In genomic region chr12:120439646-120440247, GRCh38 we compare ENCODE assay signal across 9 cellular contexts. TPM values are rescaled to one million over a fixed set of nuclear protein-coding genes. Genes with fewer than 3 reads are reported as not detected.
DNase-seq lines count a peak whose midpoint lies in the region; FAIRE-seq and TF ChIP-seq lines count a peak whose summit lies in the region.
"Had no signal": no experiment of that assay in that cellular context is flagged by ENCODE, and none has a peak within 500 bp of the region (broad histone marks: within the 10 kb centered on the region; RNA-seq: fewer than 3 reads in every experiment).

No MANE protein-coding gene starts in this region.

- dilution Hi-C loops in keratinocyte (cut with MboI; ENCODE audit: extremely low pct_ligation_motif_present, low sequenced_read_pairs): no loop called here

- H3K36me3 Mint-ChIP-seq in brain: peaks cover 43% of the 10 kb centered on the region

- H3K9me1 ChIP-seq in keratinocyte (ENCODE audit: control insufficient read depth, extremely low read depth, insufficient read depth, low read length): no peaks in the 10 kb centered on the region

- H3K4me2 ChIP-seq in keratinocyte (ENCODE audit: control insufficient read depth, extremely low read depth, insufficient read depth, low read depth, low read length): peak overlapping the region; percentile 96

- no peaks in the 10 kb centered on the region for H3K27me3 ChIP-seq in WERI-Rb-1 (ENCODE audit: insufficient read depth, low read depth, severe bottlenecking)
- H3K27me3 ChIP-seq in keratinocyte (ENCODE audit: control insufficient read depth, extremely low read depth, insufficient read depth, low read length): no peaks in the 10 kb centered on the region

- no peak for FAIRE-seq in keratinocyte (lab: Jason Lieb, UNC)

- H3K27me3 Mint-ChIP-seq in brain: peaks cover 12% of the 10 kb centered on the region

- no peak overlapping the region for H3K4me3 ChIP-seq in WERI-Rb-1 (ENCODE audit: low read depth, low read length)
- H3K4me3 ChIP-seq in keratinocyte (ENCODE audit: control insufficient read depth in 2 of 3, extremely low read depth in 1 of 3, insufficient read depth in 2 of 3, low read depth in 1 of 3, low read length in 3 of 3): peak overlapping the region in 1 of 3 experiments; percentile 31

- H3K4me1 ChIP-seq in keratinocyte (ENCODE audit: control insufficient read depth, extremely low read depth, insufficient read depth, low read length): peaks cover 21% of the 10 kb centered on the region

- peaks cover 52% of the 10 kb centered on the region for H3K4me1 Mint-ChIP-seq in brain

- no peak overlapping the region for H3K9ac ChIP-seq in keratinocyte (ENCODE audit: control insufficient read depth, extremely low read depth, insufficient read depth, low read length)

- H3K9me3 Mint-ChIP-seq in brain: peaks cover 0 to 4% (median 0%) of the 10 kb centered on the region in 5 experiments

- H2AFZ ChIP-seq in keratinocyte (ENCODE audit: control insufficient read depth, low read length): no peak overlapping the region

- H3K36me3 ChIP-seq in WERI-Rb-1: peaks cover 52% of the 10 kb centered on the region
- peaks cover 11 to 19% of the 10 kb centered on the region in 2 experiments for H3K36me3 ChIP-seq in keratinocyte (ENCODE audit: control insufficient read depth in 2 of 2, extremely low read depth in 1 of 2, insufficient read depth in 2 of 2, low read length in 2 of 2)

- H3K27ac ChIP-seq in WERI-Rb-1: no peak overlapping the region
- no peak overlapping the region for H3K27ac ChIP-seq in keratinocyte (ENCODE audit: control insufficient read depth, insufficient read depth, low read length)
- H3K27ac ChIP-seq: skin epidermis had no signal

- H3K79me2 ChIP-seq in keratinocyte (ENCODE audit: control insufficient read depth, insufficient read depth, low read length): peaks cover 57% of the 10 kb centered on the region

- H3K4me3 Mint-ChIP-seq in brain: peak overlapping the region; percentile 69 to 82 (median 75)

- peak; percentile 78 for TF ChIP-seq CTCF in WERI-Rb-1 (IDR thresholded peaks at IDR 0.05; ENCODE audit: low read depth, low read length)
- peak; percentile 63 to 82 for TF ChIP-seq CTCF in brain (conservative IDR thresholded peaks at IDR 0.05)
- TF ChIP-seq CTCF in keratinocyte (optimal IDR thresholded peaks at IDR 0.05 in 1 of 3, IDR thresholded peaks at IDR 0.05 in 1 of 3, conservative IDR thresholded peaks at IDR 0.05 in 1 of 3; ENCODE audit: extremely low read depth in 1 of 3, insufficient read depth in 2 of 3, low read length in 3 of 3): peak; percentile 42 to 88 (median 76)

- DNase-seq in NCI-H1436 (lab: John Stamatoyannopoulos, UW) (peak; percentile 70), NCI-H1436 treated with DMSO at 0.1 percent for 48 hours (lab: John Stamatoyannopoulos, UW) (no peak), NCI-H2107 (lab: John Stamatoyannopoulos, UW) (peak; percentile 30), WERI-Rb-1 (peak; percentile 79), keratinocyte (ENCODE audit: low read depth, low spot score) (peak; percentile 30), SKM-1 treated with dmso at 0.1 percent for 144 hours (lab: John Stamatoyannopoulos, UW; ENCODE audit: unreplicated experiment) (no peak)
- DNase-seq in stimulated activated CD4-positive, alpha-beta T cell treated with anti-CD3 and anti-CD28 coated beads, Interleukin-2, amount 100 ng/mL, for 48 hours: peak; percentile 64 to 68

- H4K20me1 ChIP-seq in keratinocyte (ENCODE audit: control insufficient read depth, extremely low read depth, insufficient read depth, low read length): no peaks in the 10 kb centered on the region

- peak overlapping the region in 2 of 5 experiments; percentile 18 to 48 for H3K27ac Mint-ChIP-seq in brain

- H3K9me3 ChIP-seq in WERI-Rb-1 (ENCODE audit: severe bottlenecking) (no peaks in the 10 kb centered on the region), keratinocyte (ENCODE audit: control insufficient read depth, low read depth, low read length) (no peaks in the 10 kb centered on the region)

RNA-seq across cellular contexts. Expression of gene COX6A1, which starts 1.8 kb away (rescaled TPM):
- polyA plus RNA-seq in brain (ENCODE audit: insufficient read depth, low read depth, low replicate concordance) (1,091 TPM), keratinocyte (584 to 976 TPM (median 663 TPM) in 3 replicates)
- 206 TPM for polyA plus RNA-seq in keratinocyte (2011; ENCODE audit: low read depth)
- 447 and 487 TPM in 2 replicates for polyA plus RNA-seq in keratinocyte (2011; cell fraction: cytosol; rRNA removed)
- 810 and 833 TPM in 2 replicates for polyA plus RNA-seq in keratinocyte (2011; cell fraction: nucleus; rRNA removed)
- polyA plus RNA-seq in keratinocyte (2012; ENCODE audit: low replicate concordance): 607 and 624 TPM in 2 replicates
- polyA minus RNA-seq in keratinocyte: 243 to 392 TPM (median 319 TPM) in 3 replicates
- polyA minus RNA-seq in keratinocyte (2011; cell fraction: cytosol; rRNA and poly(A)+ RNA removed): 450 TPM
- 189 and 227 TPM in 2 replicates for polyA minus RNA-seq in keratinocyte (2011; cell fraction: nucleus; rRNA and poly(A)+ RNA removed)

RNA-seq across cellular contexts. Expression of gene TRIAP1, which starts 6.4 kb away (rescaled TPM):
- 10.9 TPM for polyA plus RNA-seq in brain (ENCODE audit: insufficient read depth, low read depth, low replicate concordance)
- polyA plus RNA-seq in keratinocyte: 37.3 to 71.1 TPM (median 46.7 TPM) in 3 replicates
- polyA plus RNA-seq in keratinocyte (2011; ENCODE audit: low read depth): 41.6 TPM
- 44.6 and 82.5 TPM in 2 replicates for polyA plus RNA-seq in keratinocyte (2011; cell fraction: cytosol; rRNA removed)
- polyA plus RNA-seq in keratinocyte (2011; cell fraction: nucleus; rRNA removed): 16.5 and 23.3 TPM in 2 replicates
- polyA plus RNA-seq in keratinocyte (2012; ENCODE audit: low replicate concordance): 51.1 and 90.3 TPM in 2 replicates
- 1.9 to 18.9 TPM (median 10.4 TPM) in 3 replicates for polyA minus RNA-seq in keratinocyte
- 24.0 TPM for polyA minus RNA-seq in keratinocyte (2011; cell fraction: cytosol; rRNA and poly(A)+ RNA removed)
- 5.1 and 6.7 TPM in 2 replicates for polyA minus RNA-seq in keratinocyte (2011; cell fraction: nucleus; rRNA and poly(A)+ RNA removed)

RNA-seq across cellular contexts. Expression of gene GATC, which starts 6.5 kb away (rescaled TPM):
- 25.4 TPM for polyA plus RNA-seq in brain (ENCODE audit: insufficient read depth, low read depth, low replicate concordance)
- polyA plus RNA-seq in keratinocyte: 14.7 to 22.4 TPM (median 19.2 TPM) in 3 replicates
- polyA plus RNA-seq in keratinocyte (2011; ENCODE audit: low read depth): 10.1 TPM
- 14.1 and 22.7 TPM in 2 replicates for polyA plus RNA-seq in keratinocyte (2011; cell fraction: cytosol; rRNA removed)
- 14.3 and 19.4 TPM in 2 replicates for polyA plus RNA-seq in keratinocyte (2011; cell fraction: nucleus; rRNA removed)
- polyA plus RNA-seq in keratinocyte (2012; ENCODE audit: low replicate concordance): 10.9 and 12.7 TPM in 2 replicates
- 12.0 to 41.1 TPM (median 14.0 TPM) in 3 replicates for polyA minus RNA-seq in keratinocyte
- polyA minus RNA-seq in keratinocyte (2011; cell fraction: cytosol; rRNA and poly(A)+ RNA removed): 10.4 TPM
- 5.2 and 14.7 TPM in 2 replicates for polyA minus RNA-seq in keratinocyte (2011; cell fraction: nucleus; rRNA and poly(A)+ RNA removed)

RNA-seq across cellular contexts. Expression of gene SRSF9, which starts 29.8 kb away (rescaled TPM):
- polyA plus RNA-seq in brain (ENCODE audit: insufficient read depth, low read depth, low replicate concordance) (182 TPM), keratinocyte (108 to 175 TPM (median 159 TPM) in 3 replicates)
- 143 TPM for polyA plus RNA-seq in keratinocyte (2011; ENCODE audit: low read depth)
- 131 and 134 TPM in 2 replicates for polyA plus RNA-seq in keratinocyte (2011; cell fraction: cytosol; rRNA removed)
- polyA plus RNA-seq in keratinocyte (2011; cell fraction: nucleus; rRNA removed): 91.1 and 124 TPM in 2 replicates
- 145 and 189 TPM in 2 replicates for polyA plus RNA-seq in keratinocyte (2012; ENCODE audit: low replicate concordance)
- polyA minus RNA-seq in keratinocyte: 41.8 to 67.7 TPM (median 43.1 TPM) in 3 replicates
- 142 TPM for polyA minus RNA-seq in keratinocyte (2011; cell fraction: cytosol; rRNA and poly(A)+ RNA removed)
- 18.4 and 23.5 TPM in 2 replicates for polyA minus RNA-seq in keratinocyte (2011; cell fraction: nucleus; rRNA and poly(A)+ RNA removed)

RNA-seq across cellular contexts. Expression of gene DYNLL1, which starts 56.2 kb away (rescaled TPM):
- polyA plus RNA-seq in brain (ENCODE audit: insufficient read depth, low read depth, low replicate concordance) (725 TPM), keratinocyte (636 to 744 TPM (median 716 TPM) in 3 replicates)
- polyA plus RNA-seq in keratinocyte (2011; ENCODE audit: low read depth): 930 TPM
- 714 and 1,036 TPM in 2 replicates for polyA plus RNA-seq in keratinocyte (2011; cell fraction: cytosol; rRNA removed)
- polyA plus RNA-seq in keratinocyte (2011; cell fraction: nucleus; rRNA removed): 242 and 323 TPM in 2 replicates
- 789 and 1,036 TPM in 2 replicates for polyA plus RNA-seq in keratinocyte (2012; ENCODE audit: low replicate concordance)
- 151 to 237 TPM (median 177 TPM) in 3 replicates for polyA minus RNA-seq in keratinocyte
- 253 TPM for polyA minus RNA-seq in keratinocyte (2011; cell fraction: cytosol; rRNA and poly(A)+ RNA removed)
- polyA minus RNA-seq in keratinocyte (2011; cell fraction: nucleus; rRNA and poly(A)+ RNA removed): 42.6 and 45.2 TPM in 2 replicates

Comparison
In these comparisons a context has a peak if more than half of its experiments do, and no peak if none do; other contexts are left out.
1. DNase-seq: peak in NCI-H1436 (single experiment), NCI-H2107 (single experiment), WERI-Rb-1 (single experiment), keratinocyte (single experiment) and stimulated activated CD4-positive, alpha-beta T cell treated with anti-CD3 and anti-CD28 coated beads, Interleukin-2, amount 100 ng/mL, for 48 hours (2 of 2); none in NCI-H1436 treated with DMSO at 0.1 percent for 48 hours (single experiment) and SKM-1 treated with dmso at 0.1 percent for 144 hours (single experiment).
2. Peak in every context shown above with its lines, with median percentiles within 50 percentile points of each other: CTCF ChIP-seq.